In the genomic region with DNA sequence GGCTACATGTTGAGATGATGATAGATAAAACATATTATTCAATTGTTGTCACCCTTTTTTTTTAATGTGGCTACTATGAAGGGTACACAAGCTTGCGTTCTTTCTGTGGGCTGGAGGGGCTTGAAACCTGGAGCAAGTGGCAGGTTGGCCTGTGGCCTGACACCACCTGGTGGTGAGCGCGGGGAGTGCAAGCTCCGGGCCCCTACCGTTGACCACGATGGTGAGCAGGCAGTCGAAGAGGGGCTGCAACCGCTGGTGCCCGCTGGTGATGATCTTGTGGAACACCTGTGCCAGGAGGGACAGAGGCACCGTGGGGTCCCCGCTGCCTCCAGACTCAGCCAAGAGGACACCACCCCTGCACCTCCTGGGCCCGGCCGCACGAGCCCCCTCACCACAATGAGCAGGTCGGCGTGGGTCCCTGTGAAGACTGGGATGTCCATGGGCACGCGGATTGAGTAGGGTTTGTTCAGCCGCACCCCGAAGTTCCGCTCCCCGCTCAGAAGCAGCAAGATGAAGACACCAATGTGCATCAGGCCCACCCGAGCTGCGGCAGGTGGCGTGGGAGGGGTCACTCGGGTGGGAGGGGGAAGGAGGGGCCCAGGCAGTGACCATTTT, we compare ENCODE assay signal across 8 cellular contexts. TPM values are rescaled to one million over a fixed set of nuclear protein-coding genes. Genes with fewer than 3 reads are reported as not detected.
DNase-seq lines count a peak whose midpoint lies in the region; ATAC-seq and TF ChIP-seq lines count a peak whose summit lies in the region.

No MANE protein-coding gene starts in this region.

- H2AFZ ChIP-seq in HCT116 (ENCODE audit: low read depth, low read length, poor library complexity, severe bottlenecking) = no peak overlapping the region

- POLR2A ChIA-PET in HCT116 (lab: Charles Lee) = interaction anchor here (1.5 kb wide), 1 partner anchor 10 kb away, joined by 3 read pairs; no protein-coding TSS in a partner anchor

- H3K4me3 Mint-ChIP-seq in nephron = no peak overlapping the region

- no peaks in the 10 kb centered on the region for H4K20me1 ChIP-seq in HCT116 (ENCODE audit: insufficient read depth)

- CTCF ChIA-PET in HCT116 (lab: Charles Lee) = interaction anchor here (0.6 to 2.6 kb wide), 30 partner anchors 9 to 331 kb away, joined by 3 to 22 read pairs (median 4); partner anchors contain the start of genes FDXR, MRPL58, OTOP2 and SLC25A19

- peak; percentile 97 for TF ChIP-seq CTCF in C4-2B (conservative IDR thresholded peaks at IDR 0.05)
- peak; percentile 94 to 99 (median 98) for TF ChIP-seq CTCF in HCT116 (IDR thresholded peaks at IDR 0.05 in 2 of 3, conservative IDR thresholded peaks at IDR 0.05 in 1 of 3; ENCODE audit: borderline replicate concordance in 1 of 3, insufficient read depth in 1 of 3, low read depth in 2 of 3, low read length in 2 of 3)
- peak; percentile 91 for TF ChIP-seq CTCF in epithelial cell of esophagus (IDR thresholded peaks at IDR 0.05; ENCODE audit: insufficient read depth, low read depth, low read length, missing control alignments)
- peak; percentile 86 to 95 (median 94) for TF ChIP-seq CTCF in nephron (IDR thresholded peaks at IDR 0.05; ENCODE audit: unreplicated experiment in 3 of 3)

- H3K27ac ChIP-seq in C4-2B (no peak overlapping the region), HCT116 (ENCODE audit: low read depth, low read length) (no peak overlapping the region)

- intact Hi-C loops in HCT116 (cut with micrococcal nuclease) = loop anchor here (1.0 to 5.0 kb wide), 3 partner anchors 35 to 167 kb away; partner anchors contain the start of genes FDXR and USH1G

- no peaks in the 10 kb centered on the region for H3K9me3 ChIP-seq in HCT116 (ENCODE audit: control insufficient read depth in 1 of 2, insufficient read depth in 1 of 2, low read depth in 1 of 2, low read length in 2 of 2)

- H3K79me2 ChIP-seq in HCT116 (ENCODE audit: insufficient read depth, low read length) = no peaks in the 10 kb centered on the region

- no peak overlapping the region for H3K27ac Mint-ChIP-seq in nephron

- DNase-seq in HCT116 (ENCODE audit: low read depth, low spot score) (no peak), OCI-M1 (lab: John Stamatoyannopoulos, UW) (peak; percentile 82), epithelial cell of esophagus (ENCODE audit: low read depth) (peak; percentile 65), globus pallidus (ENCODE audit: low spot score) (no peak)
- DNase-seq in activated CD8-positive, alpha-beta memory T cell treated with anti-CD3 and anti-CD28 coated beads, Interleukin-2, amount 50 U/mL, for 4 hours = peak; percentile 85
- peak; percentile 64 for DNase-seq in stimulated activated naive CD4-positive, alpha-beta T cell treated with Interleukin-2 at 50 U/mL for 16 hours (lab: John Stamatoyannopoulos, UW)

- H3K27me3 ChIP-seq in HCT116 (ENCODE audit: insufficient read depth, low read length) = no peaks in the 10 kb centered on the region

- TF ChIP-seq POLR2A in HCT116 (IDR thresholded peaks at IDR 0.05; ENCODE audit: borderline replicate concordance, extremely low read depth, insufficient read depth, insufficient read length) = no peak

- RAD21 ChIA-PET in HCT116 (lab: Charles Lee; ENCODE audit: low non-redundant PET in 1 of 2, low total read pairs in 2 of 2, uncharacterized antibody in 2 of 2, unreplicated experiment in 2 of 2) = interaction anchor here (0.7 to 2.0 kb wide), 6 partner anchors 35 to 115 kb away, joined by 3 to 6 read pairs (median 4); partner anchors contain the start of gene USH1G (in 1 of the 2)

- H3K9me3 Mint-ChIP-seq in nephron = no peaks in the 10 kb centered on the region

- no peaks in the 10 kb centered on the region for H3K36me3 Mint-ChIP-seq in nephron (ENCODE audit: low read depth)

- H3K4me3 ChIP-seq in HCT116 (replicated peaks in 1 of 2; ENCODE audit: low read depth in 1 of 2, low read length in 2 of 2) (no peak overlapping the region), epithelial cell of esophagus (ENCODE audit: low read length) (no peak overlapping the region)

- ATAC-seq in HCT116 = peak; percentile 52

- TF ChIP-seq RAD21 in HCT116 (IDR thresholded peaks at IDR 0.05; ENCODE audit: low read depth) = peak; percentile 96

- peaks cover 44% of the 10 kb centered on the region for H3K27me3 Mint-ChIP-seq in nephron (ENCODE audit: low read depth)

- no peaks in the 10 kb centered on the region for H3K36me3 ChIP-seq in HCT116 (ENCODE audit: control insufficient read depth in 1 of 2, insufficient read depth in 2 of 2, low read length in 2 of 2)

- H3K4me1 ChIP-seq in HCT116 (ENCODE audit: control insufficient read depth in 1 of 2, insufficient read depth in 2 of 2, low read length in 2 of 2) = peaks cover 9 to 26% of the 10 kb centered on the region in 2 experiments; a peak in 3 of 4 replicates

- no peak overlapping the region for H3K9ac ChIP-seq in HCT116 (ENCODE audit: low read length)

- BruUV-seq in HCT116 (replicated peaks; lab: Mats Ljungman, UMichigan) = no TSS peak

- no peaks in the 10 kb centered on the region for H3K4me1 Mint-ChIP-seq in nephron

- no peaks in the 10 kb centered on the region for H3K9me2 ChIP-seq in HCT116 (ENCODE audit: insufficient read depth)

- H3K4me2 ChIP-seq in HCT116 (ENCODE audit: low read length) = no peak overlapping the region

TF ChIP-seq in HCT116, 20 proteins besides CTCF, POLR2A, EP300 and RAD21:
- TF ChIP-seq, protein P1, sequence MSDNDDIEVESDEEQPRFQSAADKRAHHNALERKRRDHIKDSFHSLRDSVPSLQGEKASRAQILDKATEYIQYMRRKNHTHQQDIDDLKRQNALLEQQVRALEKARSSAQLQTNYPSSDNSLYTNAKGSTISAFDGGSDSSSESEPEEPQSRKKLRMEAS (IDR thresholded peaks at IDR 0.05) = no peak
- TF ChIP-seq JUND (IDR thresholded peaks at IDR 0.05) = no peak
TF ChIP-seq in HCT116: peak in this region for 0.

RNA-seq across cellular contexts. Expression of gene HID1, which starts 14.5 kb away (rescaled TPM):
- total RNA-seq in HCT116 (2021; ENCODE audit: unreplicated experiment) = 43.8 TPM
- 37.7 and 58.1 TPM in 2 replicates for polyA plus RNA-seq in HCT116 (2012)

RNA-seq across cellular contexts. Expression of gene OTOP3, which starts 22.3 kb away (rescaled TPM):
- not detected for total RNA-seq in HCT116 (2021; ENCODE audit: unreplicated experiment)
- not detected in 2 replicates for polyA plus RNA-seq in HCT116 (2012)

RNA-seq across cellular contexts. Expression of gene CDR2L, which starts 29.4 kb away (rescaled TPM):
- total RNA-seq in HCT116 (2021; ENCODE audit: unreplicated experiment) = 26.5 TPM
- polyA plus RNA-seq in HCT116 (2012) = 16.9 and 17.4 TPM in 2 replicates

RNA-seq across cellular contexts. Expression of gene OTOP2, which starts 34.0 kb away (rescaled TPM):
- total RNA-seq in HCT116 (2021; ENCODE audit: unreplicated experiment) = not detected
- polyA plus RNA-seq in HCT116 (2012) = 0.04 and 0.07 TPM in 2 replicates

RNA-seq across cellular contexts. Expression of gene USH1G, which starts 35.0 kb away (rescaled TPM):
- total RNA-seq in HCT116 (2021; ENCODE audit: unreplicated experiment) = 3.1 TPM
- 2.2 and 2.4 TPM in 2 replicates for polyA plus RNA-seq in HCT116 (2012)

Comparison
In these comparisons a context has a peak if more than half of its experiments do, and no peak if none do; other contexts are left out.
1. DNase-seq: peak in OCI-M1 (single experiment), activated CD8-positive, alpha-beta memory T cell treated with anti-CD3 and anti-CD28 coated beads, Interleukin-2, amount 50 U/mL, for 4 hours (single experiment), epithelial cell of esophagus (single experiment) and stimulated activated naive CD4-positive, alpha-beta T cell treated with Interleukin-2 at 50 U/mL for 16 hours (single experiment); none in HCT116 (single experiment) and globus pallidus (single experiment).
2. Peak in every context shown above with its lines, with median percentiles within 50 percentile points of each other: CTCF ChIP-seq.